Comparison of ENCODE assay signal across 1 cellular context in genomic region chr19:893775-894090, GRCh38.
TF ChIP-seq lines count a peak whose summit lies in the region.

No MANE protein-coding gene starts in this region.

TF ChIP-seq in HepG2, 621 proteins besides CTCF, POLR2A, EP300 and RAD21:
- TF ChIP-seq TOPORS (CRISPR knock-in tag; IDR thresholded peaks at IDR 0.05), result no peak
